In genomic region chr7:78141533-78142281, GRCh38 we compare ENCODE assay signal across 12 cellular contexts.
DNase-seq lines count a peak whose midpoint lies in the region; ATAC-seq and TF ChIP-seq lines count a peak whose summit lies in the region.
"Had no signal": no experiment of that assay in that cellular context is flagged by ENCODE, and none has a peak within 500 bp of the region (broad histone marks: within the 10 kb centered on the region; RNA-seq: fewer than 3 reads in every experiment).

No MANE protein-coding gene starts in this region.

- H3K27ac ChIP-seq in brain microvascular endothelial cell, result no peak overlapping the region
- no peak overlapping the region for H3K27ac ChIP-seq in effector memory CD4-positive, alpha-beta T cell (ENCODE audit: insufficient read depth, low read length, poor library complexity, severe bottlenecking)
- H3K27ac ChIP-seq: parathyroid adenoma had no signal

- in situ Hi-C loops in G401 (cut with HindIII; ENCODE audit: low sequenced_read_pairs) (no loop called here), brain microvascular endothelial cell (cut with HindIII; ENCODE audit: low pct_ligation_motif_present, low sequenced_read_pairs) (no loop called here)

- ATAC-seq in HG02981 (IDR thresholded peaks at IDR 0.05; ENCODE audit: unreplicated experiment), result no peak
- ATAC-seq: GM12878; stimulated activated effector memory CD8-positive, alpha-beta T cell treated with anti-CD3 and anti-CD28 coated beads, Interleukin-12 subunit alpha, Interleukin-12 subunit beta, amount 100 ng/mL, for 72 hours had no signal

- TF ChIP-seq CTCF in brain microvascular endothelial cell (IDR thresholded peaks at IDR 0.05; ENCODE audit: low read depth, low read length, missing control alignments), result no peak

- no peaks in the 10 kb centered on the region for H3K36me3 ChIP-seq in brain microvascular endothelial cell (replicated peaks)
- no peaks in the 10 kb centered on the region for H3K36me3 ChIP-seq in effector memory CD4-positive, alpha-beta T cell (ENCODE audit: control insufficient read depth, insufficient read depth, low read length)

- no peak overlapping the region for H3K4me3 ChIP-seq in brain microvascular endothelial cell (ENCODE audit: low read depth, low read length)
- no peak overlapping the region for H3K4me3 ChIP-seq in effector memory CD4-positive, alpha-beta T cell (ENCODE audit: insufficient read depth, low read depth, low read length, poor library complexity, severe bottlenecking)
- H3K4me3 ChIP-seq: GM12878 had no signal

- no peaks in the 10 kb centered on the region for H3K27me3 ChIP-seq in brain microvascular endothelial cell (replicated peaks)
- H3K27me3 ChIP-seq in effector memory CD4-positive, alpha-beta T cell (replicated peaks; ENCODE audit: control insufficient read depth, insufficient read depth, low read length, poor library complexity, severe bottlenecking), result no peaks in the 10 kb centered on the region

- DNase-seq in G401 (ENCODE audit: low spot score), result peak; percentile 37
- DNase-seq in NCI-H446 treated with DMSO at 0.1 percent for 48 hours (lab: John Stamatoyannopoulos, UW), result peak; percentile 77
- DNase-seq in cerebellum (ENCODE audit: low spot score), result peak; percentile 15
- DNase-seq in renal cortical epithelial cell (ENCODE audit: low read depth), result peak; percentile 74
- no peak for DNase-seq in brain microvascular endothelial cell
- no peak for DNase-seq in T-helper 2 cell
- DNase-seq in effector memory CD4-positive, alpha-beta T cell, result no peak
- DNase-seq: activated CD4-positive, alpha-beta T cell treated with anti-CD3 and anti-CD28 coated beads, Interleukin-2, amount 10 ng/mL, durations not matched to agents 7 days and 5 days had no signal

- H3K4me1 ChIP-seq in effector memory CD4-positive, alpha-beta T cell (ENCODE audit: control insufficient read depth, insufficient read depth, low read length, poor library complexity, severe bottlenecking), result no peaks in the 10 kb centered on the region
- H3K4me1 ChIP-seq: parathyroid adenoma had no signal

- no peaks in the 10 kb centered on the region for H3K9me3 ChIP-seq in effector memory CD4-positive, alpha-beta T cell (ENCODE audit: control insufficient read depth, low read length)

Comparison
In these comparisons a context has a peak if more than half of its experiments do, and no peak if none do; other contexts are left out.
1. DNase-seq: peak in G401 (single experiment), NCI-H446 treated with DMSO at 0.1 percent for 48 hours (single experiment), cerebellum (single experiment) and renal cortical epithelial cell (single experiment); none in brain microvascular endothelial cell (single experiment), T-helper 2 cell (0 of 5) and effector memory CD4-positive, alpha-beta T cell (0 of 3).